ENCODE assay signal across 8 cellular contexts in genomic region chr20:56358600-56359211, GRCh38. TPM values are rescaled to one million over a fixed set of nuclear protein-coding genes. Genes with fewer than 3 reads are reported as not detected.
DNase-seq lines count a peak whose midpoint lies in the region; ATAC-seq and TF ChIP-seq lines count a peak whose summit lies in the region.

Gene FAM210B (plus strand): TSS chr20:56358974. CDS start chr20:56359006, 32 bp downstream.

- BruUV-seq in Caco-2 (replicated peaks; lab: Mats Ljungman, UMichigan) = no TSS peak

- peaks cover 3% of the 10 kb centered on the region for H3K27me3 Mint-ChIP-seq in Caco-2 (ENCODE audit: insufficient read depth, unreplicated experiment)

- CTCF ChIA-PET in Caco-2 (lab: Charles Lee) = interaction anchor here (0.6 to 1.6 kb wide), 7 partner anchors 16 to 1689 kb away, joined by 3 to 6 read pairs (median 4); partner anchors contain the start of genes AURKA and CSTF1

- H3K27ac ChIP-seq in HUES64 (ENCODE audit: low read depth, low read length) (no peak within 1 kb of the TSS), esophagus (ENCODE audit: low read depth in 2 of 2, low read length in 1 of 2) (peak within 1 kb of the TSS; percentile 78 to 90)

- POLR2A ChIA-PET in Caco-2 (lab: Charles Lee) = interaction anchor here (0.5 to 2.2 kb wide), 5 partner anchors 11 to 220 kb away, joined by 3 to 55 read pairs (median 6); partner anchors contain the start of genes AURKA and CSTF1

- peak; percentile 96 to 97 for DNase-seq in Caco-2
- DNase-seq in OCI-M1 (lab: John Stamatoyannopoulos, UW) = peak; percentile 93
- peak; percentile 84 to 89 for DNase-seq in activated T-cell treated with anti-CD3 and anti-CD28 coated beads, Interleukin-2, amount 50 U/mL, for 48 hours
- peak; percentile 86 for DNase-seq in stimulated activated CD8-positive, alpha-beta memory T cell treated with anti-CD3 and anti-CD28 coated beads, Interleukin-4, amount 100 ng/mL, for 48 hours

- no peaks in the 10 kb centered on the region for H3K36me3 ChIP-seq in Caco-2 (ENCODE audit: control insufficient read depth, insufficient read depth, low read length)
- H3K36me3 ChIP-seq in HUES64 (ENCODE audit: insufficient read depth, low read length) = no peaks in the 10 kb centered on the region
- no peaks in the 10 kb centered on the region for H3K36me3 ChIP-seq in esophagus (ENCODE audit: control insufficient read depth in 2 of 2, insufficient read depth in 2 of 2, low read length in 1 of 2)
- H3K36me3 ChIP-seq in mucosa of stomach (ENCODE audit: control insufficient read depth, insufficient read depth, low read length) = no peaks in the 10 kb centered on the region

- no peaks in the 10 kb centered on the region for H3K36me3 Mint-ChIP-seq in Caco-2 (ENCODE audit: insufficient read depth, unreplicated experiment)

- TF ChIP-seq CTCF in Caco-2 (IDR thresholded peaks at IDR 0.05; ENCODE audit: insufficient read depth in 1 of 2, low read depth in 1 of 2, low read length in 1 of 2, severe bottlenecking in 1 of 2, unreplicated experiment in 1 of 2) = no peak

- WGBS in HUES64 = 1% methylated on average over 63 of the region's 63 CpGs
- WGBS in esophagus, 2 donors = 0 to 1% methylated on average over 37 to 63 of the region's 63 CpGs

- H3K27me3 ChIP-seq in Caco-2 (replicated peaks; ENCODE audit: control insufficient read depth, insufficient read depth, low read length) (no peaks in the 10 kb centered on the region), HUES64 (ENCODE audit: insufficient read depth, low read length) (peaks cover 14% of the 10 kb centered on the region), esophagus (ENCODE audit: control insufficient read depth in 1 of 2, insufficient read depth in 2 of 2, low read length in 2 of 2) (no peaks in the 10 kb centered on the region), mucosa of stomach (ENCODE audit: control insufficient read depth, insufficient read depth, low read length) (no peaks in the 10 kb centered on the region)

- H3K4me1 ChIP-seq in Caco-2 (no peaks in the 10 kb centered on the region), HUES64 (ENCODE audit: insufficient read depth, low read length) (peaks cover 17% of the 10 kb centered on the region), esophagus (ENCODE audit: control insufficient read depth in 2 of 2, insufficient read depth in 2 of 2, low read length in 1 of 2) (peaks cover 7 to 8% of the 10 kb centered on the region in 2 donors), mucosa of stomach (ENCODE audit: control insufficient read depth, insufficient read depth, low read length) (no peaks in the 10 kb centered on the region)

- intact Hi-C loops in Caco-2 (cut with micrococcal nuclease; ENCODE audit: unreplicated experiment) = loop anchor here (1.0 to 5.0 kb wide), 5 partner anchors 10 to 156 kb away; partner anchors contain the start of genes AURKA, CSTF1 and MC3R

- peak within 1 kb of the TSS; percentile 11 for H3K27ac Mint-ChIP-seq in Caco-2 (ENCODE audit: unreplicated experiment)

- H3K4me3 ChIP-seq in Caco-2 (ENCODE audit: low read depth, low read length) (peak within 1 kb of the TSS; percentile 86), HUES64 (ENCODE audit: low read length) (peak within 1 kb of the TSS; percentile 87), esophagus (ENCODE audit: low read depth in 1 of 2, low read length in 2 of 2) (peak within 1 kb of the TSS; percentile 83 to 92), mucosa of stomach (ENCODE audit: low read length) (peak within 1 kb of the TSS; percentile 26)

- no peaks in the 10 kb centered on the region for H3K9me3 ChIP-seq in Caco-2
- H3K9me3 ChIP-seq in HUES64 (ENCODE audit: insufficient read depth, low read depth, low read length) = no peaks in the 10 kb centered on the region
- H3K9me3 ChIP-seq in esophagus (ENCODE audit: control insufficient read depth in 2 of 2, insufficient read depth in 1 of 2, low read depth in 1 of 2, low read length in 1 of 2) = no peaks in the 10 kb centered on the region
- H3K9me3 ChIP-seq in mucosa of stomach (ENCODE audit: control insufficient read depth, low read length) = no peaks in the 10 kb centered on the region

- no peaks in the 10 kb centered on the region for H3K9me3 Mint-ChIP-seq in Caco-2 (ENCODE audit: unreplicated experiment)

- H3K4me3 Mint-ChIP-seq in Caco-2 (ENCODE audit: unreplicated experiment) = peak within 1 kb of the TSS; percentile 87

- peak; percentile 95 for ATAC-seq in GM21515 (IDR thresholded peaks at IDR 0.05; ENCODE audit: unreplicated experiment)

- H3K9ac ChIP-seq in HUES64 (ENCODE audit: low read depth, low read length) = peak within 1 kb of the TSS; percentile 74
- peak within 1 kb of the TSS; percentile 72 for H3K9ac ChIP-seq in mucosa of stomach (ENCODE audit: low read length)

- no peaks in the 10 kb centered on the region for H3K4me1 Mint-ChIP-seq in Caco-2 (ENCODE audit: low read depth, unreplicated experiment)

RNA-seq across cellular contexts. Expression of gene FAM210B, which starts in this region (rescaled TPM):
- total RNA-seq in Caco-2 (2022) = 20.5 and 21.1 TPM in 2 replicates
- 19.7 TPM for polyA plus RNA-seq in HUES64 (2013, experiment 1 of 2)
- polyA plus RNA-seq in HUES64 (2013, experiment 2 of 2) = 27.8 TPM
- 10 to 100 TPM; 13.9 to 22.6 TPM for polyA plus RNA-seq in esophagus

Comparison
In these comparisons a context has a peak if more than half of its experiments do, and no peak if none do; other contexts are left out.
1. H3K4me3 ChIP-seq: peak in every context shown above with its lines; median percentile 88 in esophagus; 87 in HUES64; 86 in Caco-2; 26 in mucosa of stomach.